8 cellular contexts compared by ENCODE assay signal in genomic region chr22:21698430-21699329, GRCh38. TPM values are rescaled to one million over a fixed set of nuclear protein-coding genes. Genes with fewer than 3 reads are reported as not detected.
DNase-seq lines count a peak whose midpoint lies in the region; ATAC-seq lines count a peak whose summit lies in the region.
"Had no signal": no experiment of that assay in that cellular context is flagged by ENCODE, and none has a peak within 500 bp of the region (broad histone marks: within the 10 kb centered on the region; RNA-seq: fewer than 3 reads in every experiment).

No MANE protein-coding gene starts in this region.

- H3K4me1 Mint-ChIP-seq in stimulated activated naive B cell treated with anti-CD40 and anti-IgM and Interleukin-4, amounts not matched to agents 10 μg/mL and 1 μg/mL and 100 μg/mL, for 72 hours, result peaks cover 9 to 10% of the 10 kb centered on the region in 2 donors

- intact Hi-C loops in left cardiac atrium (cut with DNase I), result no loop called here

- no peaks in the 10 kb centered on the region for H3K9me3 Mint-ChIP-seq in stimulated activated naive B cell treated with anti-CD40 and anti-IgM and Interleukin-4, amounts not matched to agents 10 μg/mL and 1 μg/mL and 100 μg/mL, for 72 hours
- H3K9me3 Mint-ChIP-seq: dendritic cell treated with granulocyte-macrophage colony-stimulating factor and Interleukin-4, amounts not matched to agents 40 ng/mL and 50 ng/mL, for 4 days had no signal

- peak overlapping the region; percentile 25 for H3K27ac Mint-ChIP-seq in stimulated activated naive B cell treated with anti-CD40 and anti-IgM and Interleukin-4, amounts not matched to agents 10 μg/mL and 1 μg/mL and 100 μg/mL, for 72 hours
- H3K27ac Mint-ChIP-seq: dendritic cell treated with granulocyte-macrophage colony-stimulating factor and Interleukin-4, amounts not matched to agents 40 ng/mL and 50 ng/mL, for 4 days had no signal

- peaks cover 30 to 42% of the 10 kb centered on the region in 2 donors for H3K36me3 Mint-ChIP-seq in stimulated activated naive B cell treated with anti-CD40 and anti-IgM and Interleukin-4, amounts not matched to agents 10 μg/mL and 1 μg/mL and 100 μg/mL, for 72 hours

- ATAC-seq in left cardiac atrium, result peak; percentile 59 to 61
- no peak for ATAC-seq in stimulated activated naive B cell treated with anti-CD40 and anti-IgM and Interleukin-4, amounts not matched to agents 10 μg/mL and 1 μg/mL and 100 μg/mL, for 72 hours (replicated peaks)
- no peak for ATAC-seq in GM19463 (IDR thresholded peaks at IDR 0.05; ENCODE audit: unreplicated experiment)
- no peak for ATAC-seq in HG02970 (IDR thresholded peaks at IDR 0.05; ENCODE audit: low FRiP score, unreplicated experiment)

- DNase-seq in SK-MEL-5 (ENCODE audit: low read depth, low spot score) (peak; percentile 41), left cardiac atrium (peak; percentile 69), GF-D8 (lab: John Stamatoyannopoulos, UW) (no peak)
- DNase-seq in stimulated activated naive B cell treated with anti-CD40 and anti-IgM and Interleukin-4, amounts not matched to agents 10 μg/mL and 1 μg/mL and 100 μg/mL, for 72 hours, result no peak
- DNase-seq: NCI-H1092 treated with DMSO at 0.1 percent for 48 hours had no signal

- H3K4me3 Mint-ChIP-seq in stimulated activated naive B cell treated with anti-CD40 and anti-IgM and Interleukin-4, amounts not matched to agents 10 μg/mL and 1 μg/mL and 100 μg/mL, for 72 hours, result no peak overlapping the region
- H3K4me3 Mint-ChIP-seq: dendritic cell treated with granulocyte-macrophage colony-stimulating factor and Interleukin-4, amounts not matched to agents 40 ng/mL and 50 ng/mL, for 4 days had no signal

- no peaks in the 10 kb centered on the region for H3K27me3 Mint-ChIP-seq in stimulated activated naive B cell treated with anti-CD40 and anti-IgM and Interleukin-4, amounts not matched to agents 10 μg/mL and 1 μg/mL and 100 μg/mL, for 72 hours
- H3K27me3 Mint-ChIP-seq: dendritic cell treated with granulocyte-macrophage colony-stimulating factor and Interleukin-4, amounts not matched to agents 40 ng/mL and 50 ng/mL, for 4 days had no signal

- in situ Hi-C loops in SK-MEL-5 (cut with HindIII; ENCODE audit: low pct_unique_long_range_greater_than_20kb, low sequenced_read_pairs), result no loop called here

RNA-seq across cellular contexts. Expression of gene PPIL2, which starts 32.9 kb away (rescaled TPM):
- 22.5 and 27.6 TPM in 2 replicates for total RNA-seq in SK-MEL-5 (2014; rRNA removed; shearing (Covaris generic))
- polyA plus RNA-seq in SK-MEL-5 (2015; cell fraction: cytosol; rRNA removed), result 44.0 and 59.4 TPM in 2 replicates
- polyA plus RNA-seq in SK-MEL-5 (2015; cell fraction: nucleus; rRNA removed), result 143 and 208 TPM in 2 replicates
- total RNA-seq in left cardiac atrium, result 10 to 100 TPM; 21.0 to 23.2 TPM

RNA-seq across cellular contexts. Expression of gene YPEL1, which starts 36.9 kb away (rescaled TPM):
- total RNA-seq in SK-MEL-5 (2014; rRNA removed; shearing (Covaris generic)), result 0.40 and 2.0 TPM in 2 replicates
- 0.79 and 0.81 TPM in 2 replicates for polyA plus RNA-seq in SK-MEL-5 (2015; cell fraction: cytosol; rRNA removed)
- 0.33 and 1.5 TPM in 2 replicates for polyA plus RNA-seq in SK-MEL-5 (2015; cell fraction: nucleus; rRNA removed)
- total RNA-seq in left cardiac atrium, result 1 to 10 TPM; 4.6 to 5.3 TPM

RNA-seq across cellular contexts. Expression of gene SDF2L1, which starts 56.6 kb away (rescaled TPM):
- 144 and 146 TPM in 2 replicates for total RNA-seq in SK-MEL-5 (2014; rRNA removed; shearing (Covaris generic))
- 225 and 364 TPM in 2 replicates for polyA plus RNA-seq in SK-MEL-5 (2015; cell fraction: cytosol; rRNA removed)
- 21.9 and 27.8 TPM in 2 replicates for polyA plus RNA-seq in SK-MEL-5 (2015; cell fraction: nucleus; rRNA removed)
- 10 to 100 TPM; 38.7 to 44.3 TPM for total RNA-seq in left cardiac atrium

Comparison
In these comparisons a context has a peak if more than half of its experiments do, and no peak if none do; other contexts are left out.
1. DNase-seq: peak in SK-MEL-5 (single experiment) and left cardiac atrium (single experiment); none in stimulated activated naive B cell treated with anti-CD40 and anti-IgM and Interleukin-4, amounts not matched to agents 10 μg/mL and 1 μg/mL and 100 μg/mL, for 72 hours (single experiment) and GF-D8 (single experiment).
2. ATAC-seq: peak in left cardiac atrium (2 of 2); none in stimulated activated naive B cell treated with anti-CD40 and anti-IgM and Interleukin-4, amounts not matched to agents 10 μg/mL and 1 μg/mL and 100 μg/mL, for 72 hours (0 of 2), GM19463 (single experiment) and HG02970 (single experiment).